ENCODE assay signal across 27 cellular contexts in the genomic region with DNA sequence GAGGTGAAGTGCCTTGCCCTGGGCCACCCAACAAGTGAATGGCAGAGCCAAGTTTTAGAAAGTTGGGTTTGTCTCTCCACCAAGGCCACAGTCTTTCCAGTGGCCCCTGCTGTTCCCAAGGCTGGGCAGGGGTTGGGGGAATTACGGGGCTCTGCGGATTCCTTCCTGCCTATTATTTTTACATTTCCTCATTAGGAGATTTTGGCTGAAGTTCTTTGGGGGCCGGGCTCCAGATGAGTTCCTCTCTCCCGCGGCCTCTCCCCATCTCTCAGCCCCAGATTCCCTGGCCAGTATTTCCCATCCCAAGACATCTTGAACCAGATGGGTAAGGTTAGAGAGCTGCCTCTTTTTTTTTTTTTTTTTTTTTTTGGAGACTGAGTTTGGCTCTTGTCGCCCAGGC. TPM values are rescaled to one million over a fixed set of nuclear protein-coding genes. Genes with fewer than 3 reads are reported as not detected.
A peak's percentile ranks its signal among the peaks of the same experiment; 100 is the strongest.
DNase-seq lines count a peak whose midpoint lies in the region; ATAC-seq, FAIRE-seq and TF ChIP-seq lines count a peak whose summit lies in the region.
"Had no signal": no experiment of that assay in that cellular context is flagged by ENCODE, and none has a peak within 500 bp of the region (broad histone marks: within the 10 kb centered on the region; RNA-seq: fewer than 3 reads in every experiment).

No MANE protein-coding gene starts in this region.

- WGBS in testis, 2 donors, result 42 to 46% methylated on average over 6 of the region's 6 CpGs

- CTCF ChIA-PET in endothelial cell of umbilical vein (lab: Charles Lee), result interaction anchor here (0.6 to 1.9 kb wide), 4 partner anchors 11 to 39 kb away, joined by 3 to 4 read pairs (median 3); no protein-coding TSS in a partner anchor

- H3K9me3 ChIP-seq in SJSA1 (replicated peaks) (no peaks in the 10 kb centered on the region), endothelial cell of umbilical vein (replicated peaks; ENCODE audit: control insufficient read depth, insufficient read depth, low read length) (no peaks in the 10 kb centered on the region), lower lobe of right lung (no peaks in the 10 kb centered on the region), testis (no peaks in the 10 kb centered on the region)
- H3K9me3 ChIP-seq: BLaER1, breast epithelium, ovary, Peyer's patch had no signal

- TF ChIP-seq CTCF in endothelial cell of umbilical vein (IDR thresholded peaks at IDR 0.05; ENCODE audit: extremely low read depth in 1 of 2, insufficient read depth in 1 of 2, low read depth in 1 of 2, low read length in 2 of 2) (no peak), lower lobe of right lung (IDR thresholded peaks at IDR 0.05) (no peak), testis (IDR thresholded peaks at IDR 0.05) (no peak)

- H3K9me1 ChIP-seq in endothelial cell of umbilical vein (replicated peaks; ENCODE audit: control insufficient read depth, extremely low read depth, insufficient read depth, low read length), result no peaks in the 10 kb centered on the region

- BruUV-seq in endothelial cell of umbilical vein (replicated peaks; lab: Mats Ljungman, UMichigan), result no TSS peak

- no peak for ATAC-seq in lower lobe of right lung
- ATAC-seq in GM18520 (IDR thresholded peaks at IDR 0.05; ENCODE audit: unreplicated experiment), result no peak
- ATAC-seq: left lobe of liver, natural killer cell had no signal

- TF ChIP-seq POLR2A in endothelial cell of umbilical vein (IDR thresholded peaks at IDR 0.05; ENCODE audit: low read depth, low read length) (no peak), testis (IDR thresholded peaks at IDR 0.05) (no peak)

- no peaks in the 10 kb centered on the region for H4K20me1 ChIP-seq in endothelial cell of umbilical vein (replicated peaks; ENCODE audit: control insufficient read depth, extremely low read depth, insufficient read depth, low read length)
- H4K20me1 ChIP-seq: BLaER1 had no signal

- DNase-seq in SJSA1 (ENCODE audit: low read depth in 1 of 2, low spot score in 2 of 2), result no peak
- DNase-seq in endothelial cell of umbilical vein (ENCODE audit: low read depth, low spot score), result no peak
- no peak for DNase-seq in lower lobe of right lung
- DNase-seq in testis, result peak; percentile 75
- DNase-seq in OCI-M1 (lab: John Stamatoyannopoulos, UW), result no peak
- no peak for DNase-seq in mucosa of gallbladder (ENCODE audit: low spot score)
- DNase-seq: activated CD4-positive, alpha-beta T cell treated with anti-CD3 and anti-CD28 coated beads for 4 hours; anterior cingulate cortex; effector CD8-positive, alpha-beta T cell; HCEC 1CT; natural killer cell; NCI-H146; NCI-H446; NCI-H774; Peyer's patch; small intestine; stimulated activated CD4-positive, alpha-beta T cell treated with anti-CD3 and anti-CD28 coated beads, Interleukin-1b, Interleukin-23, amount 100 ng/mL, for 48 hours; stimulated activated naive CD4-positive, alpha-beta T cell treated with Interleukin-2 at 50 U/mL for 16 hours; T1000; WERI-Rb-1 had no signal

- no peak overlapping the region for H3K4me2 ChIP-seq in endothelial cell of umbilical vein (ENCODE audit: insufficient read depth, low read length)
- H3K4me2 ChIP-seq: BLaER1 had no signal

- POLR2A ChIA-PET in endothelial cell of umbilical vein (lab: Charles Lee), result no interaction called here

- H3K79me2 ChIP-seq in endothelial cell of umbilical vein (ENCODE audit: control insufficient read depth, insufficient read depth, low read length), result no peaks in the 10 kb centered on the region

- FAIRE-seq in endothelial cell of umbilical vein (lab: Jason Lieb, UNC), result no peak
- FAIRE-seq: colon, islet of Langerhans, small intestine had no signal

- H2AFZ ChIP-seq in endothelial cell of umbilical vein (ENCODE audit: low read depth, low read length), result peak overlapping the region; percentile 64

- H3K27ac ChIP-seq in SJSA1 (peak overlapping the region; percentile 63; the same call in 1 of the 2 replicates), endothelial cell of umbilical vein (ENCODE audit: insufficient read depth, low read depth, low read length) (no peak overlapping the region), lower lobe of right lung (peak overlapping the region; percentile 76), testis (peak overlapping the region in 1 of 2 donors; percentile 54)
- H3K27ac ChIP-seq: BLaER1, breast epithelium, ovary, Peyer's patch, WERI-Rb-1 had no signal

- no peak overlapping the region for H3K4me3 ChIP-seq in SJSA1
- H3K4me3 ChIP-seq in endothelial cell of umbilical vein (replicated peaks in 1 of 3; ENCODE audit: insufficient read depth in 1 of 3, low read depth in 1 of 3, low read length in 3 of 3), result no peak overlapping the region
- no peak overlapping the region for H3K4me3 ChIP-seq in lower lobe of right lung
- H3K4me3 ChIP-seq in testis, result no peak overlapping the region
- H3K4me3 ChIP-seq: BLaER1, breast epithelium, ovary, Peyer's patch had no signal

- no peaks in the 10 kb centered on the region for H3K36me3 ChIP-seq in SJSA1
- no peaks in the 10 kb centered on the region for H3K36me3 ChIP-seq in endothelial cell of umbilical vein (ENCODE audit: control insufficient read depth in 2 of 2, extremely low read depth in 1 of 2, insufficient read depth in 2 of 2, low read length in 2 of 2)
- H3K36me3 ChIP-seq in lower lobe of right lung, result no peaks in the 10 kb centered on the region
- H3K36me3 ChIP-seq in testis (ENCODE audit: low read depth, missing control alignments), result no peaks in the 10 kb centered on the region
- H3K36me3 ChIP-seq: BLaER1, breast epithelium, ovary, Peyer's patch, WERI-Rb-1 had no signal

- intact Hi-C loops in endothelial cell of umbilical vein (cut with micrococcal nuclease) (no loop called here), lower lobe of right lung (cut with DNase I) (no loop called here), testis (cut with DNase I; ENCODE audit: low total_unique reads) (no loop called here)

- no peak overlapping the region for H3K9ac ChIP-seq in endothelial cell of umbilical vein (replicated peaks; ENCODE audit: extremely low read depth, insufficient read depth, low read length)
- H3K9ac ChIP-seq: BLaER1 had no signal

- H3K4me1 ChIP-seq in SJSA1 (replicated peaks) (peaks cover 18% of the 10 kb centered on the region), endothelial cell of umbilical vein (ENCODE audit: control insufficient read depth, extremely low read depth, insufficient read depth, low read length) (peaks cover 38% of the 10 kb centered on the region), lower lobe of right lung (peaks cover 39% of the 10 kb centered on the region), testis (peaks cover 14% of the 10 kb centered on the region)
- H3K4me1 ChIP-seq: breast epithelium had no signal

- no peaks in the 10 kb centered on the region for H3K27me3 ChIP-seq in SJSA1 (replicated peaks)
- no peaks in the 10 kb centered on the region for H3K27me3 ChIP-seq in endothelial cell of umbilical vein (ENCODE audit: control insufficient read depth in 2 of 2, insufficient read depth in 2 of 2, low read length in 2 of 2)
- no peaks in the 10 kb centered on the region for H3K27me3 ChIP-seq in lower lobe of right lung (ENCODE audit: low read depth)
- H3K27me3 ChIP-seq in testis, result no peaks in the 10 kb centered on the region
- H3K27me3 ChIP-seq: breast epithelium, ovary, Peyer's patch had no signal

- dilution Hi-C loops in endothelial cell of umbilical vein (cut with MboI; ENCODE audit: extremely low pct_ligation_motif_present, low sequenced_read_pairs), result no loop called here

TF ChIP-seq in endothelial cell of umbilical vein, 7 proteins besides CTCF, POLR2A, EP300 and RAD21:
- TF ChIP-seq JUN (IDR thresholded peaks at IDR 0.05; ENCODE audit: borderline replicate concordance, insufficient read depth, insufficient read length, low read depth) (no peak), FOS (IDR thresholded peaks at IDR 0.05; ENCODE audit: borderline replicate concordance, insufficient read depth, low read length) (no peak), MYC (IDR thresholded peaks at IDR 0.05; ENCODE audit: low read depth, low read length) (no peak), POLR2AphosphoS5 (IDR thresholded peaks at IDR 0.05; ENCODE audit: insufficient read depth, low read depth, low read length) (no peak), EZH2 (IDR thresholded peaks at IDR 0.05; ENCODE audit: borderline replicate concordance, low read depth, low read length, severe bottlenecking) (no peak), GATA2 (IDR thresholded peaks at IDR 0.05; ENCODE audit: insufficient read depth, insufficient read length, low read depth, low read length) (no peak)
- TF ChIP-seq, protein P1, sequence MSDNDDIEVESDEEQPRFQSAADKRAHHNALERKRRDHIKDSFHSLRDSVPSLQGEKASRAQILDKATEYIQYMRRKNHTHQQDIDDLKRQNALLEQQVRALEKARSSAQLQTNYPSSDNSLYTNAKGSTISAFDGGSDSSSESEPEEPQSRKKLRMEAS (IDR thresholded peaks at IDR 0.05; ENCODE audit: insufficient read depth, insufficient read length), result no peak

RNA-seq across cellular contexts. Expression of a gene that starts 44.0 kb away (rescaled TPM):
- 46.4 and 78.8 TPM in 2 replicates for total RNA-seq in SJSA1 (2014; rRNA removed; shearing (Covaris generic))
- total RNA-seq in endothelial cell of umbilical vein (12.4 and 12.5 TPM in 2 replicates), lower lobe of right lung (159 TPM), testis (10 to 100 TPM; 17.5 to 19.4 TPM), mucosa of gallbladder (50.5 TPM)
- polyA plus RNA-seq in endothelial cell of umbilical vein (7.3 and 8.8 TPM in 2 replicates), testis (ENCODE audit: insufficient read depth, low read depth, low replicate concordance) (3.2 TPM)
- polyA plus RNA-seq in endothelial cell of umbilical vein (2011; cell fraction: cytosol; rRNA removed), result 3.5 and 4.0 TPM in 2 replicates
- polyA plus RNA-seq in endothelial cell of umbilical vein (2011; cell fraction: nucleus; rRNA removed), result 22.2 and 24.2 TPM in 2 replicates
- polyA plus RNA-seq in endothelial cell of umbilical vein (2012), result 5.8 and 11.3 TPM in 2 replicates
- 28.0 and 29.7 TPM in 2 replicates for polyA minus RNA-seq in endothelial cell of umbilical vein
- 45.7 TPM for polyA minus RNA-seq in endothelial cell of umbilical vein (2011; cell fraction: cytosol; rRNA and poly(A)+ RNA removed)
- polyA minus RNA-seq in endothelial cell of umbilical vein (2011; cell fraction: nucleus; rRNA and poly(A)+ RNA removed), result 22.4 and 35.7 TPM in 2 replicates
